21 cellular contexts compared by ENCODE assay signal in genomic region chr11:108669261-108669660, GRCh38. TPM values are rescaled to one million over a fixed set of nuclear protein-coding genes. Genes with fewer than 3 reads are reported as not detected.
DNase-seq lines count a peak whose midpoint lies in the region; ATAC-seq and TF ChIP-seq lines count a peak whose summit lies in the region.
"Had no signal": no experiment of that assay in that cellular context is flagged by ENCODE, and none has a peak within 500 bp of the region (broad histone marks: within the 10 kb centered on the region; RNA-seq: fewer than 3 reads in every experiment).

No MANE protein-coding gene starts in this region.

- no peaks in the 10 kb centered on the region for H3K36me3 ChIP-seq in Caco-2 (ENCODE audit: control insufficient read depth, insufficient read depth, low read length)
- no peaks in the 10 kb centered on the region for H3K36me3 ChIP-seq in hepatocyte (replicated peaks; ENCODE audit: insufficient read depth, low read depth)
- H3K36me3 ChIP-seq in brain microvascular endothelial cell (replicated peaks), result no peaks in the 10 kb centered on the region
- no peaks in the 10 kb centered on the region for H3K36me3 ChIP-seq in colonic mucosa
- H3K36me3 ChIP-seq in psoas muscle (ENCODE audit: insufficient read depth in 1 of 2, low read depth in 1 of 2), result peaks cover 0 to 11% of the 10 kb centered on the region in 2 donors

- H3K4me2 ChIP-seq in hepatocyte, result no peak overlapping the region
- H3K4me2 ChIP-seq: A549 had no signal

- H3K9me3 ChIP-seq in Caco-2, result no peaks in the 10 kb centered on the region
- no peaks in the 10 kb centered on the region for H3K9me3 ChIP-seq in hepatocyte (ENCODE audit: low read depth)
- no peaks in the 10 kb centered on the region for H3K9me3 ChIP-seq in colonic mucosa
- no peaks in the 10 kb centered on the region for H3K9me3 ChIP-seq in psoas muscle
- H3K9me3 ChIP-seq: A549, BE2C had no signal

- in situ Hi-C loops in brain microvascular endothelial cell (cut with HindIII; ENCODE audit: low pct_ligation_motif_present, low sequenced_read_pairs), result no loop called here

- POLR2A ChIA-PET in Caco-2 (lab: Charles Lee), result no interaction called here

- no peak overlapping the region for H3K9ac ChIP-seq in colonic mucosa (ENCODE audit: low read depth in 2 of 2, low read length in 2 of 2)
- H3K9ac ChIP-seq: BLaER1 treated with 17β-estradiol and CSF1 and Interleukin-3, amounts not matched to agents 10 nM and 100 nM; GM23248 had no signal

- DNase-seq in Caco-2, result no peak
- peak; percentile 5 for DNase-seq in NCI-H226
- no peak for DNase-seq in hepatocyte (ENCODE audit: low spot score)
- no peak for DNase-seq in brain microvascular endothelial cell
- no peak for DNase-seq in colonic mucosa
- no peak for DNase-seq in psoas muscle
- DNase-seq: BE2C; Calu3; CD4-positive, alpha-beta T cell; CD8-positive, alpha-beta memory T cell; DMS53; DMS79 treated with DMSO at 0.1 percent for 48 hours; GF-D8; GM23248; H7; HCEC 1CT had no signal

- no peak for TF ChIP-seq CTCF in Caco-2 (IDR thresholded peaks at IDR 0.05; ENCODE audit: insufficient read depth in 1 of 2, low read depth in 1 of 2, low read length in 1 of 2, severe bottlenecking in 1 of 2, unreplicated experiment in 1 of 2)
- no peak for TF ChIP-seq CTCF in hepatocyte (IDR thresholded peaks at IDR 0.05; ENCODE audit: poor library complexity)
- no peak for TF ChIP-seq CTCF in brain microvascular endothelial cell (IDR thresholded peaks at IDR 0.05; ENCODE audit: low read depth, low read length, missing control alignments)
- no peak for TF ChIP-seq CTCF in colonic mucosa (IDR thresholded peaks at IDR 0.05)
- TF ChIP-seq CTCF in psoas muscle (IDR thresholded peaks at IDR 0.05), result no peak

- no peaks in the 10 kb centered on the region for H3K9me2 ChIP-seq in hepatocyte (replicated peaks; ENCODE audit: insufficient read depth)

- H3K27me3 ChIP-seq in Caco-2 (replicated peaks; ENCODE audit: control insufficient read depth, insufficient read depth, low read length), result no peaks in the 10 kb centered on the region
- H3K27me3 ChIP-seq in hepatocyte, result no peaks in the 10 kb centered on the region
- no peaks in the 10 kb centered on the region for H3K27me3 ChIP-seq in brain microvascular endothelial cell (replicated peaks)
- H3K27me3 ChIP-seq in colonic mucosa, result no peaks in the 10 kb centered on the region
- H3K27me3 ChIP-seq in psoas muscle (ENCODE audit: insufficient read depth in 3 of 3, low read length in 2 of 3), result no peaks in the 10 kb centered on the region
- H3K27me3 ChIP-seq: BE2C; BLaER1 treated with 17β-estradiol and CSF1 and Interleukin-3, amounts not matched to agents 10 nM and 100 nM had no signal

- BruUV-seq in Caco-2 (replicated peaks; lab: Mats Ljungman, UMichigan), result no TSS peak

- no peak overlapping the region for H2AFZ ChIP-seq in hepatocyte
- H2AFZ ChIP-seq: GM23248 had no signal

- peak overlapping the region; percentile 79 for H3K27ac Mint-ChIP-seq in Caco-2 (ENCODE audit: unreplicated experiment)
- H3K27ac Mint-ChIP-seq in activated T-helper 17 cell treated with anti-CD3 and anti-CD28 coated beads, Interleukin-2, amount 50 U/mL, for 72 hours, result peak overlapping the region; percentile 40
- H3K27ac Mint-ChIP-seq: CD4-positive, alpha-beta T cell had no signal

- H3K4me1 Mint-ChIP-seq in Caco-2 (ENCODE audit: low read depth, unreplicated experiment), result peaks cover 56% of the 10 kb centered on the region
- H3K4me1 Mint-ChIP-seq in activated T-helper 17 cell treated with anti-CD3 and anti-CD28 coated beads, Interleukin-2, amount 50 U/mL, for 72 hours, result peaks cover 50% of the 10 kb centered on the region

- peaks cover 7% of the 10 kb centered on the region for H4K20me1 ChIP-seq in hepatocyte (ENCODE audit: insufficient read depth, poor library complexity, severe bottlenecking)

- no peak for ATAC-seq in activated T-helper 17 cell treated with anti-CD3 and anti-CD28 coated beads, Interleukin-2, amount 50 U/mL, for 72 hours (replicated peaks)
- ATAC-seq in GM21360 (IDR thresholded peaks at IDR 0.05; ENCODE audit: unreplicated experiment) (no peak), psoas muscle (no peak)
- ATAC-seq: A549 had no signal

- no peak overlapping the region for H3K4me3 ChIP-seq in Caco-2 (ENCODE audit: low read depth, low read length)
- no peak overlapping the region for H3K4me3 ChIP-seq in hepatocyte
- H3K4me3 ChIP-seq in brain microvascular endothelial cell (ENCODE audit: low read depth, low read length), result no peak overlapping the region
- H3K4me3 ChIP-seq in colonic mucosa, result no peak overlapping the region
- no peak overlapping the region for H3K4me3 ChIP-seq in psoas muscle
- H3K4me3 ChIP-seq: A549; BLaER1 treated with 17β-estradiol and CSF1 and Interleukin-3, amounts not matched to agents 10 nM and 100 nM; GM23248 had no signal

- 92% methylated on average over 2 of the region's 2 CpGs for WGBS in hepatocyte (ENCODE audit: low lambda C conversion rate, missing lambda C conversion rate)
- 83 to 94% (median 87%) methylated on average over 2 of the region's 2 CpGs for WGBS in psoas muscle, 3 donors

- peaks cover 30% of the 10 kb centered on the region for H3K4me1 ChIP-seq in Caco-2
- peaks cover 18% of the 10 kb centered on the region for H3K4me1 ChIP-seq in hepatocyte (ENCODE audit: insufficient read depth)
- H3K4me1 ChIP-seq in colonic mucosa, result peaks cover 5% of the 10 kb centered on the region
- peaks cover 24% of the 10 kb centered on the region for H3K4me1 ChIP-seq in psoas muscle

- CTCF ChIA-PET in Caco-2 (lab: Charles Lee), result interaction anchor here (0.6 kb wide), 1 partner anchor 114 kb away, joined by 3 read pairs; no protein-coding TSS in a partner anchor

- H3K79me2 ChIP-seq in hepatocyte, result peaks cover 68% of the 10 kb centered on the region

- H3K9me3 Mint-ChIP-seq in Caco-2 (ENCODE audit: unreplicated experiment), result no peaks in the 10 kb centered on the region
- H3K9me3 Mint-ChIP-seq in activated T-helper 17 cell treated with anti-CD3 and anti-CD28 coated beads, Interleukin-2, amount 50 U/mL, for 72 hours, result no peaks in the 10 kb centered on the region
- H3K9me3 Mint-ChIP-seq: CD14-positive monocyte; CD4-positive, alpha-beta T cell; CD8-positive, alpha-beta memory T cell had no signal

- intact Hi-C loops in Caco-2 (cut with micrococcal nuclease; ENCODE audit: unreplicated experiment) (no loop called here), colonic mucosa (cut with DNase I) (loop anchor here (10.0 kb wide), 1 partner anchor 654 kb away; no protein-coding TSS in a partner anchor), psoas muscle (cut with DNase I) (no loop called here)

- peaks cover 30% of the 10 kb centered on the region for H3K36me3 Mint-ChIP-seq in Caco-2 (ENCODE audit: insufficient read depth, unreplicated experiment)
- H3K36me3 Mint-ChIP-seq in activated T-helper 17 cell treated with anti-CD3 and anti-CD28 coated beads, Interleukin-2, amount 50 U/mL, for 72 hours (ENCODE audit: low read depth), result peaks cover 60% of the 10 kb centered on the region

- H3K27ac ChIP-seq in hepatocyte (peak overlapping the region; percentile 31), brain microvascular endothelial cell (no peak overlapping the region), colonic mucosa (no peak overlapping the region), psoas muscle (no peak overlapping the region)
- H3K27ac ChIP-seq: A549; BLaER1 treated with 17β-estradiol and CSF1 and Interleukin-3, amounts not matched to agents 10 nM and 100 nM; GM23248 had no signal

- peak overlapping the region; percentile 55 for H3K4me3 Mint-ChIP-seq in Caco-2 (ENCODE audit: unreplicated experiment)
- no peak overlapping the region for H3K4me3 Mint-ChIP-seq in activated T-helper 17 cell treated with anti-CD3 and anti-CD28 coated beads, Interleukin-2, amount 50 U/mL, for 72 hours
- H3K4me3 Mint-ChIP-seq: CD14-positive monocyte; CD4-positive, alpha-beta T cell had no signal

- no peaks in the 10 kb centered on the region for H3K27me3 Mint-ChIP-seq in Caco-2 (ENCODE audit: insufficient read depth, unreplicated experiment)
- H3K27me3 Mint-ChIP-seq in activated T-helper 17 cell treated with anti-CD3 and anti-CD28 coated beads, Interleukin-2, amount 50 U/mL, for 72 hours, result no peaks in the 10 kb centered on the region
- H3K27me3 Mint-ChIP-seq: CD4-positive, alpha-beta T cell; CD8-positive, alpha-beta memory T cell had no signal

RNA-seq across cellular contexts. Expression of gene DDX10, which starts 4.4 kb away (rescaled TPM):
- 72.5 and 78.3 TPM in 2 replicates for total RNA-seq in Caco-2 (2022)
- 10 to 100 TPM; 25.0 to 45.3 TPM for total RNA-seq in activated T-helper 17 cell treated with anti-CD3 and anti-CD28 coated beads, Interleukin-2, amount 50 U/mL, for 72 hours
- 13.9 and 17.2 TPM in 2 replicates for total RNA-seq in hepatocyte
- polyA plus RNA-seq in hepatocyte, result 9.6 and 14.5 TPM in 2 replicates
- total RNA-seq in colonic mucosa, result 10 to 100 TPM; 12.6 to 17.6 TPM
- 10 to 100 TPM; 10.0 to 15.4 (median 11.9) TPM for total RNA-seq in psoas muscle
- 10 to 100 TPM; 10.6 to 18.0 (median 11.4) TPM for polyA plus RNA-seq in psoas muscle
